ENCODE assay signal across 1 cellular context in genomic region chr16:9091867-9092281, GRCh38.
A peak's percentile ranks its signal among the peaks of the same experiment; 100 is the strongest.
TF ChIP-seq lines count a peak whose summit lies in the region.

No MANE protein-coding gene starts in this region.

TF ChIP-seq in HepG2, 621 proteins besides CTCF, POLR2A, EP300 and RAD21 (continued from another document and continues in another):
- TF ChIP-seq GPBP1L1 (CRISPR knock-in tag; IDR thresholded peaks at IDR 0.05) (no peak), AGO2 (optimal IDR thresholded peaks at IDR 0.05; ENCODE audit: low read depth, low read length) (peak; percentile 90), SRY (CRISPR knock-in tag; IDR thresholded peaks at IDR 0.05) (peak; percentile 90; the same call in 1 of the 2 replicates), ZNF44 (CRISPR knock-in tag; IDR thresholded peaks at IDR 0.05) (no peak), ZNF703 (CRISPR knock-in tag; IDR thresholded peaks at IDR 0.05; ENCODE audit: borderline replicate concordance) (0 out of 2 replicates have a peak, but pooled peaks have one; percentile 7), FOXO4 (CRISPR knock-in tag; conservative IDR thresholded peaks at IDR 0.05) (peak; percentile 98; the same call in 1 of the 2 replicates), ZNF816 (CRISPR knock-in tag; IDR thresholded peaks at IDR 0.05; ENCODE audit: borderline replicate concordance) (0 out of 2 replicates have a peak, but pooled peaks have one; percentile 48), ZNF317 (CRISPR knock-in tag; IDR thresholded peaks at IDR 0.05) (0 out of 2 replicates have a peak, but pooled peaks have one; percentile 11), CENPT (CRISPR knock-in tag; IDR thresholded peaks at IDR 0.05; ENCODE audit: low read depth) (peak; percentile 17; the same call in 1 of the 2 replicates), ZSCAN12 (CRISPR knock-in tag; IDR thresholded peaks at IDR 0.05) (0 out of 2 replicates have a peak, but pooled peaks have one; percentile 4), ZNF225 (CRISPR knock-in tag; IDR thresholded peaks at IDR 0.05) (no peak), ZNF670 (CRISPR knock-in tag; IDR thresholded peaks at IDR 0.05; ENCODE audit: borderline replicate concordance) (peak; percentile 56; the same call in 1 of the 2 replicates), SALL2 (CRISPR knock-in tag; IDR thresholded peaks at IDR 0.05) (peak; percentile 16; the same call in 1 of the 2 replicates), CREB3 (CRISPR knock-in tag; IDR thresholded peaks at IDR 0.05) (0 out of 2 replicates have a peak, but pooled peaks have one; percentile 52), ZNF776 (CRISPR knock-in tag; IDR thresholded peaks at IDR 0.05) (0 out of 2 replicates have a peak, but pooled peaks have one; percentile 82), HNF1A (IDR thresholded peaks at IDR 0.05; ENCODE audit: low read depth) (no peak), HNF1A (CRISPR knock-in tag; IDR thresholded peaks at IDR 0.05; ENCODE audit: borderline replicate concordance) (no peak; the same call in 1 of the 2 replicates), ZNF460 (CRISPR knock-in tag; IDR thresholded peaks at IDR 0.05; ENCODE audit: borderline replicate concordance) (no peak), RCOR2 (CRISPR knock-in tag; IDR thresholded peaks at IDR 0.05) (no peak), ZNF431 (CRISPR knock-in tag; IDR thresholded peaks at IDR 0.05; ENCODE audit: borderline replicate concordance, low read depth) (peak; percentile 16), ZFY (CRISPR knock-in tag; IDR thresholded peaks at IDR 0.05) (peak; percentile 98), HMGXB4 (CRISPR knock-in tag; IDR thresholded peaks at IDR 0.05; ENCODE audit: borderline replicate concordance in 1 of 2, low read depth in 1 of 2) (peak in 1 of 2 experiments; percentile 35; a peak in 1 of 4 replicates), ARNT2 (CRISPR knock-in tag; IDR thresholded peaks at IDR 0.05; ENCODE audit: low read depth) (peak; percentile 15), ZNF281 (CRISPR knock-in tag; IDR thresholded peaks at IDR 0.05; ENCODE audit: borderline replicate concordance) (no peak), SPEN (CRISPR knock-in tag; IDR thresholded peaks at IDR 0.05; ENCODE audit: low read depth) (peak; percentile 44; the same call in 1 of the 2 replicates), ZNF24 (IDR thresholded peaks at IDR 0.05) (no peak), ZNF687 (CRISPR knock-in tag; IDR thresholded peaks at IDR 0.05) (peak; percentile 70), YY1 (IDR thresholded peaks at IDR 0.05; ENCODE audit: insufficient read depth, insufficient replicate concordance, low read depth, low read length) (peak; percentile 89), ZFP90 (CRISPR knock-in tag; IDR thresholded peaks at IDR 0.05; ENCODE audit: borderline replicate concordance) (peak; percentile 11; the same call in 1 of the 2 replicates), SYNCRIP (IDR thresholded peaks at IDR 0.05; ENCODE audit: insufficient read depth, low read depth, low read length) (no peak), XRCC5 (optimal IDR thresholded peaks at IDR 0.05; ENCODE audit: low read length) (no peak), ASH2L (IDR thresholded peaks at IDR 0.05; ENCODE audit: insufficient read length, low read depth, low read length) (no peak), MXD1 (CRISPR knock-in tag; IDR thresholded peaks at IDR 0.05) (peak; percentile 47), ATF7-NPFF (CRISPR knock-in tag; IDR thresholded peaks at IDR 0.05; ENCODE audit: low read depth) (peak; percentile 10; the same call in 1 of the 2 replicates), ZNF563 (CRISPR knock-in tag; IDR thresholded peaks at IDR 0.05) (peak; percentile 92), REXO4 (CRISPR knock-in tag; IDR thresholded peaks at IDR 0.05; ENCODE audit: borderline replicate concordance) (no peak), TEAD2 (CRISPR knock-in tag; IDR thresholded peaks at IDR 0.05) (peak; percentile 10; the same call in 1 of the 2 replicates), PHF20 (CRISPR knock-in tag; IDR thresholded peaks at IDR 0.05) (no peak), ZNF564 (CRISPR knock-in tag; IDR thresholded peaks at IDR 0.05) (peak; percentile 17; the same call in 1 of the 2 replicates), ZNF879 (CRISPR knock-in tag; IDR thresholded peaks at IDR 0.05) (peak; percentile 55; the same call in 1 of the 2 replicates)
